ENCODE assay signal across 22 cellular contexts in the genomic region with DNA sequence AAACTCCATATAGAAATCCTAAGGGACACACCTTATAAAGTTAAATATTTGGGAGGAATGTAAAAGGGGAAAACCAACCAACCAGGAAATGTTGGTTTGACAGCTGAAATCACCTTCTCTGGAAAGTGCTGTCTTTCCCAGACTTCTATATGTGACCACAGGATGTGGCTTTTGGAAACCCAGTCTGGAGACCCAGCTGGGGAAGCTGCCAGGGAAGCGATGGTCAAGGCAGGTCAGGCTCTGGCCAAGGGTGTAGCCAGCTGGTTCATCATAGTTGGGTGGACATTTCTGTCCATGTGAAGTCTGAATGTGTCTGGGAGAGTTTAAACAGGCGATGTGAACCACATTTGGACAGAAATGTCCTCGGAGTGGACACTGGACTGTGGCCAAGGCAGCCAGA.
A peak's percentile ranks its signal among the peaks of the same experiment; 100 is the strongest.
DNase-seq lines count a peak whose midpoint lies in the region; ATAC-seq and TF ChIP-seq lines count a peak whose summit lies in the region.
"Had no signal": no experiment of that assay in that cellular context is flagged by ENCODE, and none has a peak within 500 bp of the region (broad histone marks: within the 10 kb centered on the region; RNA-seq: fewer than 3 reads in every experiment).

No MANE protein-coding gene starts in this region.

- peak overlapping the region; percentile 87 for H3K27ac Mint-ChIP-seq in chondrocyte (ENCODE audit: unreplicated experiment)
- H3K27ac Mint-ChIP-seq: activated B cell treated with CpG ODN at 0.5 μM for 24 hours; activated CD4-positive, alpha-beta memory T cell treated with anti-CD3 and anti-CD28 coated beads for 36 hours; effector memory CD8-positive, alpha-beta T cell had no signal

- no peak for TF ChIP-seq CTCF in chondrocyte (IDR thresholded peaks at IDR 0.05)

- H3K36me3 ChIP-seq in MG63 = peaks cover 34% of the 10 kb centered on the region
- H3K36me3 ChIP-seq: adrenal gland had no signal

- no peak overlapping the region for H3K4me3 ChIP-seq in MG63
- H3K4me3 ChIP-seq: adrenal gland, esophagus squamous epithelium, SJSA1 had no signal

- H3K4me3 Mint-ChIP-seq in chondrocyte (ENCODE audit: unreplicated experiment) = no peak overlapping the region
- H3K4me3 Mint-ChIP-seq: activated B cell treated with CpG ODN at 0.5 μM for 24 hours; activated CD4-positive, alpha-beta memory T cell treated with anti-CD3 and anti-CD28 coated beads for 36 hours; effector memory CD8-positive, alpha-beta T cell had no signal

- H3K9me3 ChIP-seq in MG63 = peaks cover 26% of the 10 kb centered on the region
- H3K9me3 ChIP-seq: adrenal gland had no signal

- no peaks in the 10 kb centered on the region for H3K27me3 Mint-ChIP-seq in chondrocyte (ENCODE audit: low read depth)
- H3K27me3 Mint-ChIP-seq: activated B cell treated with CpG ODN at 0.5 μM for 24 hours had no signal

- DNase-seq in AG08395 (ENCODE audit: low spot score) = peak; percentile 32
- DNase-seq in MG63 = peak; percentile 63
- no peak for DNase-seq in chondrocyte (ENCODE audit: low spot score)
- peak; percentile 97 for DNase-seq in myocyte (ENCODE audit: low read depth)
- DNase-seq in cerebellar nuclear complex (lab: John Stamatoyannopoulos, UW) = no peak
- no peak for DNase-seq in activated naive CD4-positive, alpha-beta T cell treated with Interleukin-2 at 50 U/mL for 16 hours
- DNase-seq in middle frontal gyrus (ENCODE audit: extremely low spot score, low spot score) = no peak
- DNase-seq: activated B cell treated with CpG ODN at 0.5 μM for 24 hours; activated CD4-positive, alpha-beta memory T cell treated with anti-CD3 and anti-CD28 coated beads for 36 hours; activated gamma-delta T cell treated with Interleukin-2 at 50 U/mL for 16 hours; adrenal gland; DMS 273 treated with DMSO at 0.1 percent for 48 hours; effector memory CD8-positive, alpha-beta T cell; esophagus squamous epithelium; GOT3; NCI-H1694 treated with DMSO at 0.1 percent for 48 hours; NCI-H82; OCI-M1; right cardiac atrium; substantia nigra had no signal

- H3K9me3 Mint-ChIP-seq in chondrocyte (ENCODE audit: low read depth) = peaks cover 8% of the 10 kb centered on the region

- H3K36me3 Mint-ChIP-seq in chondrocyte (ENCODE audit: low read depth) = peaks cover 11% of the 10 kb centered on the region
- H3K36me3 Mint-ChIP-seq: activated CD4-positive, alpha-beta memory T cell treated with anti-CD3 and anti-CD28 coated beads for 36 hours had no signal

- no peak for ATAC-seq in GM19328 (IDR thresholded peaks at IDR 0.05; ENCODE audit: unreplicated experiment)
- ATAC-seq: effector memory CD8-positive, alpha-beta T cell; right cardiac atrium had no signal

- peaks cover 86% of the 10 kb centered on the region for H3K4me1 Mint-ChIP-seq in chondrocyte (ENCODE audit: low read depth)
- H3K4me1 Mint-ChIP-seq: activated B cell treated with CpG ODN at 0.5 μM for 24 hours had no signal

- H3K27me3 ChIP-seq in MG63 = no peaks in the 10 kb centered on the region
- H3K27me3 ChIP-seq: adrenal gland, esophagus squamous epithelium, SJSA1 had no signal

Comparison
In these comparisons a context has a peak if more than half of its experiments do, and no peak if none do; other contexts are left out.
1. DNase-seq: peak in AG08395 (single experiment), MG63 (single experiment) and myocyte (single experiment); none in chondrocyte (single experiment), cerebellar nuclear complex (0 of 2), activated naive CD4-positive, alpha-beta T cell treated with Interleukin-2 at 50 U/mL for 16 hours (single experiment) and middle frontal gyrus (single experiment).